37 cellular contexts compared by ENCODE assay signal in the genomic region with DNA sequence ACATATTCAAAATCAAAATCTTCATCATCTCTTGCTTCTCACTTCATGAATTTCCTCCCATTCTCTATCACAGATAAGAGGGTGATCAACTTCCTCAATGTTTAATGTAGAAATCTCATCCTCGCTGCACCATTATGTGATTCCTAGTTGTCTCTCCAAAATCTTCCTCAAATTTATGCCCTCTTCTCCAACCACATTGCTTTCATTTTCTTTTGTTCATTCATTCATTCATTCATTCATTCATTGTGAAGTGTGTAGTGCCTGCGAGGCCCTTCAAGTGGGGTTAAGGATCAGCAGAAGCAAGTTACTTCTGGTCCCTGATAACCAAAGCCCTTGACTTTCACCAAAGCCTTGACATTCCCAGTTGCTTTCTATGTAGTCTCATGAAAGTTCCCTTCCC.
"Had no signal": no experiment of that assay in that cellular context is flagged by ENCODE, and none has a peak within 500 bp of the region (broad histone marks: within the 10 kb centered on the region; RNA-seq: fewer than 3 reads in every experiment).

No MANE protein-coding gene starts in this region.

- H3K27me3 ChIP-seq: adrenal gland, ascending aorta, body of pancreas, brain microvascular endothelial cell, breast epithelium, cardiac muscle cell had no signal

- H3K4me3 Mint-ChIP-seq: activated naive CD4-positive, alpha-beta T cell treated with anti-CD3 and anti-CD28 coated beads for 36 hours; activated naive CD4-positive, alpha-beta T cell treated with anti-CD3 and anti-CD28 coated beads, Interleukin-2, amount 10 ng/mL, durations not matched to agents 7 days and 5 days; activated naive CD8-positive, alpha-beta T cell; activated naive CD8-positive, alpha-beta T cell treated with anti-CD3 and anti-CD28 coated beads for 36 hours; activated naive CD8-positive, alpha-beta T cell treated with anti-CD3 and anti-CD28 coated beads, Interleukin-2, amount 10 ng/mL, durations not matched to agents 7 days and 5 days; activated naive CD8-positive, alpha-beta T cell treated with anti-CD3 and anti-CD28 coated beads, Interleukin-2, amount 50 U/mL, for 24 hours; activated T-cell treated with anti-CD3 and anti-CD28 coated beads, Interleukin-2, amount 50 U/mL, for 24 hours; activated T-cell treated with anti-CD3 and anti-CD28 coated beads, Interleukin-2, amount 50 U/mL, for 4 hours; activated T-cell treated with anti-CD3 and anti-CD28 coated beads, Interleukin-2, amount 50 U/mL, for 72 hours; activated T-helper 1 cell treated with anti-CD3 and anti-CD28 coated beads, Interleukin-12 subunit alpha, Interleukin-12 subunit beta, Interleukin-2, Interleukin-4 antibody, amounts not matched to agents 30 ng/mL and 10 ng/mL and 1 ng/mL, durations not matched to agents 14 hours and 24 hours and 36 hours; brain; central memory CD8-positive, alpha-beta T cell had no signal

- H3K4me3 ChIP-seq: adrenal gland, ascending aorta, body of pancreas, breast epithelium, cardiac muscle cell had no signal

- DNase-seq: activated effector memory CD4-positive, alpha-beta T cell treated with anti-CD3 and anti-CD28 coated beads, Interleukin-2, amount 50 U/mL, for 16 hours; activated effector memory CD4-positive, alpha-beta T cell treated with Interleukin-2 at 50 U/mL for 16 hours; activated gamma-delta T cell; activated gamma-delta T cell treated with Interleukin-2 at 50 U/mL for 16 hours; activated naive CD4-positive, alpha-beta T cell; activated naive CD4-positive, alpha-beta T cell treated with anti-CD3 and anti-CD28 coated beads, Interleukin-2, amount 10 ng/mL, durations not matched to agents 7 days and 5 days; activated naive CD4-positive, alpha-beta T cell treated with anti-CD3 and anti-CD28 coated beads, Interleukin-2, amount 50 U/mL, for 16 hours; activated naive CD4-positive, alpha-beta T cell treated with Interleukin-2 at 50 U/mL for 16 hours; activated naive CD8-positive, alpha-beta T cell treated with anti-CD3 and anti-CD28 coated beads, Interleukin-2, amount 10 ng/mL, durations not matched to agents 7 days and 5 days; activated T-cell treated with anti-CD3 and anti-CD28 coated beads, Interleukin-2, amount 50 U/mL, for 1 hour; activated T-cell treated with anti-CD3 and anti-CD28 coated beads, Interleukin-2, amount 50 U/mL, for 24 hours; activated T-cell treated with anti-CD3 and anti-CD28 coated beads, Interleukin-2, amount 50 U/mL, for 4 hours; adrenal gland; amniotic stem cell; amygdala; anterior cingulate cortex; aorta; body of pancreas; brain microvascular endothelial cell; caudate nucleus; central memory CD4-positive, alpha-beta T cell; cerebellar nuclear complex had no signal

- H3K9me3 ChIP-seq: adrenal gland, ascending aorta, body of pancreas, breast epithelium had no signal

- H3K27ac ChIP-seq: adrenal gland, ascending aorta, body of pancreas, brain microvascular endothelial cell, breast epithelium, cardiac muscle cell had no signal

- ATAC-seq: body of pancreas had no signal

- FAIRE-seq: astrocyte, bronchial epithelial cell had no signal

- H3K36me3 ChIP-seq: adrenal gland, ascending aorta, brain microvascular endothelial cell, breast epithelium, cardiac muscle cell had no signal

- H3K36me3 Mint-ChIP-seq: brain had no signal

- H3K27ac Mint-ChIP-seq: activated naive CD4-positive, alpha-beta T cell treated with anti-CD3 and anti-CD28 coated beads, Interleukin-2, amount 10 ng/mL, durations not matched to agents 7 days and 5 days; activated naive CD4-positive, alpha-beta T cell treated with anti-CD3 and anti-CD28 coated beads, Interleukin-2, amount 50 U/mL, for 24 hours; activated naive CD8-positive, alpha-beta T cell treated with anti-CD3 and anti-CD28 coated beads, Interleukin-2, amount 10 ng/mL, durations not matched to agents 7 days and 5 days; activated T-cell treated with anti-CD3 and anti-CD28 coated beads, Interleukin-2, amount 50 U/mL, for 72 hours; activated T-helper 1 cell treated with anti-CD3 and anti-CD28 coated beads, Interleukin-12 subunit alpha, Interleukin-12 subunit beta, Interleukin-2, Interleukin-4 antibody, amounts not matched to agents 30 ng/mL and 10 ng/mL and 1 ng/mL, durations not matched to agents 14 hours and 24 hours and 36 hours; brain had no signal

- H3K4me1 ChIP-seq: ascending aorta had no signal

- H3K27me3 Mint-ChIP-seq: activated naive CD4-positive, alpha-beta T cell treated with anti-CD3 and anti-CD28 coated beads, Interleukin-2, amount 10 ng/mL, durations not matched to agents 7 days and 5 days; activated naive CD4-positive, alpha-beta T cell treated with anti-CD3 and anti-CD28 coated beads, Interleukin-2, amount 50 U/mL, for 24 hours; activated naive CD8-positive, alpha-beta T cell; activated naive CD8-positive, alpha-beta T cell treated with anti-CD3 and anti-CD28 coated beads for 36 hours; activated naive CD8-positive, alpha-beta T cell treated with anti-CD3 and anti-CD28 coated beads, Interleukin-2, amount 10 ng/mL, durations not matched to agents 7 days and 5 days; activated naive CD8-positive, alpha-beta T cell treated with anti-CD3 and anti-CD28 coated beads, Interleukin-2, amount 50 U/mL, for 24 hours; activated T-cell treated with anti-CD3 and anti-CD28 coated beads, Interleukin-2, amount 50 U/mL, for 24 hours; activated T-helper 17 cell treated with anti-CD3 and anti-CD28 coated beads, Interleukin-2, amount 50 U/mL, for 72 hours; brain; central memory CD8-positive, alpha-beta T cell had no signal
